21 cellular contexts compared by ENCODE assay signal in the genomic region with DNA sequence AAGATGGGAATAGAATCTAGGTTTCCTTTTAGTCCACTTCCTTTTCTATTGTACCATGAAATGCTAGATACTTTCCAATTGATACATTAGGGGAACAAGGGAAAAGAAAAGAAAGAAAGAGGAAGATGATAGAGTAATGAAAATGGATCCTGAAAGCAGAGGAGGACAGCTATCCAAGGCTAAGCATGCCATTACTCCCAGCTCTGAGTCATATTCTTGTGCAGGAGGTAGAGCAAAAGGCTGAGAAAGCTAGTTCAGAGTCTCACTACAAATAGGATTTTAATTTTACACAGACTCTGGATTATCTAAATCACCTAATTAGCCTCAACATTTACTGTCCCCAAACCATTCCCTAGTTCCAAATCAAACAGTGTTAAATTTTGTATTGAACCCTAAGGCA. TPM values are rescaled to one million over a fixed set of nuclear protein-coding genes. Genes with fewer than 3 reads are reported as not detected.
A peak's percentile ranks its signal among the peaks of the same experiment; 100 is the strongest.
DNase-seq lines count a peak whose midpoint lies in the region; ATAC-seq and TF ChIP-seq lines count a peak whose summit lies in the region.
"Had no signal": no experiment of that assay in that cellular context is flagged by ENCODE, and none has a peak within 500 bp of the region (broad histone marks: within the 10 kb centered on the region; RNA-seq: fewer than 3 reads in every experiment).

No MANE protein-coding gene starts in this region.

- no peaks in the 10 kb centered on the region for H3K79me2 ChIP-seq in osteoblast (ENCODE audit: insufficient read depth, low read length)

- H3K4me1 Mint-ChIP-seq in chondrocyte (ENCODE audit: low read depth) = peaks cover 60% of the 10 kb centered on the region
- H3K4me1 Mint-ChIP-seq in stimulated activated effector memory CD8-positive, alpha-beta T cell treated with anti-CD3 and anti-CD28 coated beads, Interleukin-12 subunit alpha, Interleukin-12 subunit beta, amount 100 ng/mL, for 72 hours = no peaks in the 10 kb centered on the region
- H3K4me1 Mint-ChIP-seq: B cell, GM23338 had no signal

- peak overlapping the region; percentile 72 for H3K27ac Mint-ChIP-seq in chondrocyte (ENCODE audit: unreplicated experiment)
- H3K27ac Mint-ChIP-seq in stimulated activated effector memory CD8-positive, alpha-beta T cell treated with anti-CD3 and anti-CD28 coated beads, Interleukin-12 subunit alpha, Interleukin-12 subunit beta, amount 100 ng/mL, for 72 hours = no peak overlapping the region
- H3K27ac Mint-ChIP-seq: B cell, GM23338 had no signal

- H3K4me3 ChIP-seq in osteoblast (ENCODE audit: insufficient read depth, low read length) = no peak overlapping the region
- H3K4me3 ChIP-seq: GM23338, PC-9, SJSA1 had no signal

- no peaks in the 10 kb centered on the region for H3K27me3 ChIP-seq in osteoblast (ENCODE audit: insufficient read depth, low read length)
- H3K27me3 ChIP-seq: SJSA1 had no signal

- TF ChIP-seq CTCF in chondrocyte (IDR thresholded peaks at IDR 0.05) (no peak), osteoblast (IDR thresholded peaks at IDR 0.05; ENCODE audit: extremely low read depth, low read depth, low read length) (no peak)

- H3K9me3 Mint-ChIP-seq in chondrocyte (ENCODE audit: low read depth) = no peaks in the 10 kb centered on the region
- H3K9me3 Mint-ChIP-seq in stimulated activated effector memory CD8-positive, alpha-beta T cell treated with anti-CD3 and anti-CD28 coated beads, Interleukin-12 subunit alpha, Interleukin-12 subunit beta, amount 100 ng/mL, for 72 hours = no peaks in the 10 kb centered on the region
- H3K9me3 Mint-ChIP-seq: GM23338 had no signal

- no peak overlapping the region for H3K4me2 ChIP-seq in osteoblast (ENCODE audit: insufficient read depth, low read length)
- H3K4me2 ChIP-seq: GM23338, PC-9 had no signal

- 0 out of 3 replicates have a peak, but pooled peaks have one; percentile 21 for ATAC-seq in SK-N-SH treated with all-trans-retinoic acid at 6 μM for 48 hours
- no peak for ATAC-seq in stimulated activated effector memory CD8-positive, alpha-beta T cell treated with anti-CD3 and anti-CD28 coated beads, Interleukin-12 subunit alpha, Interleukin-12 subunit beta, amount 100 ng/mL, for 72 hours
- ATAC-seq: GM23338, HCT116 had no signal

- H3K4me3 Mint-ChIP-seq in chondrocyte (ENCODE audit: unreplicated experiment) = no peak overlapping the region
- H3K4me3 Mint-ChIP-seq in stimulated activated effector memory CD8-positive, alpha-beta T cell treated with anti-CD3 and anti-CD28 coated beads, Interleukin-12 subunit alpha, Interleukin-12 subunit beta, amount 100 ng/mL, for 72 hours = no peak overlapping the region
- H3K4me3 Mint-ChIP-seq: B cell; CD4-positive, CD25-positive, alpha-beta regulatory T cell; GM23338 had no signal

- no peaks in the 10 kb centered on the region for H4K20me1 ChIP-seq in osteoblast (ENCODE audit: insufficient read depth, low read length)

- H3K36me3 ChIP-seq in osteoblast (ENCODE audit: insufficient read depth, low read length) = no peaks in the 10 kb centered on the region

- H3K4me1 ChIP-seq in osteoblast (ENCODE audit: insufficient read depth, low read length) = peaks cover 22% of the 10 kb centered on the region

- DNase-seq in GM03348 (ENCODE audit: low spot score) (peak; percentile 15), chondrocyte (ENCODE audit: low spot score) (no peak), osteoblast (ENCODE audit: insufficient read length, low spot score, missing footprints) (no peak)
- no peak for DNase-seq in stimulated activated CD8-positive, alpha-beta memory T cell treated with anti-CD3 and anti-CD28 coated beads, Interleukin-4, amount 100 ng/mL, for 48 hours
- DNase-seq in stimulated activated effector memory CD8-positive, alpha-beta T cell treated with anti-CD3 and anti-CD28 coated beads, Interleukin-12 subunit alpha, Interleukin-12 subunit beta, amount 100 ng/mL, for 72 hours (ENCODE audit: low spot score in 2 of 2) = no peak
- DNase-seq in activated CD8-positive, alpha-beta memory T cell treated with anti-CD3 and anti-CD28 coated beads, Interleukin-2, amount 50 U/mL, for 48 hours = no peak
- DNase-seq: Caco-2; CD4-positive, CD25-positive, alpha-beta regulatory T cell; DMS53; KG1; NCI-H1436; NCI-H2029; NCI-H2171; NCI-H446 treated with DMSO at 0.1 percent for 48 hours; NCI-H748 treated with DMSO at 0.1 percent for 48 hours; PC-9 had no signal

- peak overlapping the region; percentile 8 for H2AFZ ChIP-seq in osteoblast (ENCODE audit: low read length)
- H2AFZ ChIP-seq: GM23338, PC-9 had no signal

- H3K27ac ChIP-seq in osteoblast (ENCODE audit: low read depth, low read length) = peak overlapping the region; percentile 93
- H3K27ac ChIP-seq: PC-9, SJSA1 had no signal

- H3K9me3 ChIP-seq in osteoblast (ENCODE audit: low read depth, low read length) = no peaks in the 10 kb centered on the region
- H3K9me3 ChIP-seq: Caco-2, SJSA1 had no signal

- no peaks in the 10 kb centered on the region for H3K27me3 Mint-ChIP-seq in chondrocyte (ENCODE audit: low read depth)

- peaks cover 12% of the 10 kb centered on the region for H3K36me3 Mint-ChIP-seq in chondrocyte (ENCODE audit: low read depth)
- H3K36me3 Mint-ChIP-seq in stimulated activated effector memory CD8-positive, alpha-beta T cell treated with anti-CD3 and anti-CD28 coated beads, Interleukin-12 subunit alpha, Interleukin-12 subunit beta, amount 100 ng/mL, for 72 hours = no peaks in the 10 kb centered on the region
- H3K36me3 Mint-ChIP-seq: CD4-positive, CD25-positive, alpha-beta regulatory T cell had no signal

TF ChIP-seq in SK-N-SH treated with all-trans-retinoic acid at 6 μM for 48 hours, 23 proteins besides CTCF, POLR2A, EP300 and RAD21:
- TF ChIP-seq ISL1 (CRISPR knock-in tag; IDR thresholded peaks at IDR 0.05) = no peak
- TF ChIP-seq, protein P1, sequence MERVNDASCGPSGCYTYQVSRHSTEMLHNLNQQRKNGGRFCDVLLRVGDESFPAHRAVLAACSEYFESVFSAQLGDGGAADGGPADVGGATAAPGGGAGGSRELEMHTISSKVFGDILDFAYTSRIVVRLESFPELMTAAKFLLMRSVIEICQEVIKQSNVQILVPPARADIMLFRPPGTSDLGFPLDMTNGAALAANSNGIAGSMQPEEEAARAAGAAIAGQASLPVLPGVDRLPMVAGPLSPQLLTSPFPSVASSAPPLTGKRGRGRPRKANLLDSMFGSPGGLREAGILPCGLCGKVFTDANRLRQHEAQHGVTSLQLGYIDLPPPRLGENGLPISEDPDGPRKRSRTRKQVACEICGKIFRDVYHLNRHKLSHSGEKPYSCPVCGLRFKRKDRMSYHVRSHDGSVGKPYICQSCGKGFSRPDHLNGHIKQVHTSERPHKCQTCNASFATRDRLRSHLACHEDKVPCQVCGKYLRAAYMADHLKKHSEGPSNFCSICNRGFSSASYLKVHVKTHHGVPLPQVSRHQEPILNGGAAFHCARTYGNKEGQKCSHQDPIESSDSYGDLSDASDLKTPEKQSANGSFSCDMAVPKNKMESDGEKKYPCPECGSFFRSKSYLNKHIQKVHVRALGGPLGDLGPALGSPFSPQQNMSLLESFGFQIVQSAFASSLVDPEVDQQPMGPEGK (CRISPR knock-in tag; IDR thresholded peaks at IDR 0.05; ENCODE audit: borderline replicate concordance) = no peak
- TF ChIP-seq ESRRG (CRISPR knock-in tag; IDR thresholded peaks at IDR 0.05) = no peak
- TF ChIP-seq, protein P2, sequence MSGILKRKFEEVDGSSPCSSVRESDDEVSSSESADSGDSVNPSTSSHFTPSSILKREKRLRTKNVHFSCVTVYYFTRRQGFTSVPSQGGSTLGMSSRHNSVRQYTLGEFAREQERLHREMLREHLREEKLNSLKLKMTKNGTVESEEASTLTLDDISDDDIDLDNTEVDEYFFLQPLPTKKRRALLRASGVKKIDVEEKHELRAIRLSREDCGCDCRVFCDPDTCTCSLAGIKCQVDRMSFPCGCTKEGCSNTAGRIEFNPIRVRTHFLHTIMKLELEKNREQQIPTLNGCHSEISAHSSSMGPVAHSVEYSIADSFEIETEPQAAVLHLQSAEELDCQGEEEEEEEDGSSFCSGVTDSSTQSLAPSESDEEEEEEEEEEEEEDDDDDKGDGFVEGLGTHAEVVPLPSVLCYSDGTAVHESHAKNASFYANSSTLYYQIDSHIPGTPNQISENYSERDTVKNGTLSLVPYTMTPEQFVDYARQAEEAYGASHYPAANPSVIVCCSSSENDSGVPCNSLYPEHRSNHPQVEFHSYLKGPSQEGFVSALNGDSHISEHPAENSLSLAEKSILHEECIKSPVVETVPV (CRISPR knock-in tag; IDR thresholded peaks at IDR 0.05) = no peak
- no peak for TF ChIP-seq ZC3H10 (CRISPR knock-in tag; IDR thresholded peaks at IDR 0.05)
- TF ChIP-seq TCF4 (CRISPR knock-in tag; IDR thresholded peaks at IDR 0.05; ENCODE audit: borderline replicate concordance) = no peak
- TF ChIP-seq, protein P3, sequence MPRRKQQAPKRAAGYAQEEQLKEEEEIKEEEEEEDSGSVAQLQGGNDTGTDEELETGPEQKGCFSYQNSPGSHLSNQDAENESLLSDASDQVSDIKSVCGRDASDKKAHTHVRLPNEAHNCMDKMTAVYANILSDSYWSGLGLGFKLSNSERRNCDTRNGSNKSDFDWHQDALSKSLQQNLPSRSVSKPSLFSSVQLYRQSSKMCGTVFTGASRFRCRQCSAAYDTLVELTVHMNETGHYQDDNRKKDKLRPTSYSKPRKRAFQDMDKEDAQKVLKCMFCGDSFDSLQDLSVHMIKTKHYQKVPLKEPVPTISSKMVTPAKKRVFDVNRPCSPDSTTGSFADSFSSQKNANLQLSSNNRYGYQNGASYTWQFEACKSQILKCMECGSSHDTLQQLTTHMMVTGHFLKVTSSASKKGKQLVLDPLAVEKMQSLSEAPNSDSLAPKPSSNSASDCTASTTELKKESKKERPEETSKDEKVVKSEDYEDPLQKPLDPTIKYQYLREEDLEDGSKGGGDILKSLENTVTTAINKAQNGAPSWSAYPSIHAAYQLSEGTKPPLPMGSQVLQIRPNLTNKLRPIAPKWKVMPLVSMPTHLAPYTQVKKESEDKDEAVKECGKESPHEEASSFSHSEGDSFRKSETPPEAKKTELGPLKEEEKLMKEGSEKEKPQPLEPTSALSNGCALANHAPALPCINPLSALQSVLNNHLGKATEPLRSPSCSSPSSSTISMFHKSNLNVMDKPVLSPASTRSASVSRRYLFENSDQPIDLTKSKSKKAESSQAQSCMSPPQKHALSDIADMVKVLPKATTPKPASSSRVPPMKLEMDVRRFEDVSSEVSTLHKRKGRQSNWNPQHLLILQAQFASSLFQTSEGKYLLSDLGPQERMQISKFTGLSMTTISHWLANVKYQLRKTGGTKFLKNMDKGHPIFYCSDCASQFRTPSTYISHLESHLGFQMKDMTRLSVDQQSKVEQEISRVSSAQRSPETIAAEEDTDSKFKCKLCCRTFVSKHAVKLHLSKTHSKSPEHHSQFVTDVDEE (CRISPR knock-in tag; IDR thresholded peaks at IDR 0.05) = no peak
- TF ChIP-seq OSR1 (CRISPR knock-in tag; IDR thresholded peaks at IDR 0.05) = no peak

RNA-seq across cellular contexts. Expression of a gene that starts 23.6 kb away (rescaled TPM):
- total RNA-seq in chondrocyte (6.4 to 7.8 TPM (median 6.5 TPM) in 3 replicates), osteoblast (5.4 and 6.5 TPM in 2 replicates)

RNA-seq across cellular contexts. Expression of a gene that starts 23.7 kb away (rescaled TPM):
- total RNA-seq in chondrocyte (130 to 159 TPM (median 135 TPM) in 3 replicates), osteoblast (85.5 and 93.0 TPM in 2 replicates)
